Comparison of ENCODE assay signal across 7 cellular contexts in genomic region chr10:129445445-129445844, GRCh38.
"Had no signal": no experiment of that assay in that cellular context is flagged by ENCODE, and none has a peak within 500 bp of the region (broad histone marks: within the 10 kb centered on the region; RNA-seq: fewer than 3 reads in every experiment).

No MANE protein-coding gene starts in this region.

- FAIRE-seq: HepG2 had no signal

- H3K4me1 ChIP-seq: HAP-1 had no signal

- H3K9me3 ChIP-seq: HAP-1 had no signal

- DNase-seq: H7, HFFc6, KBM-7 had no signal

- H3K27ac ChIP-seq: HL-60 had no signal

- H3K4me3 ChIP-seq: GM23338, HAP-1 had no signal

- H3K36me3 ChIP-seq: HAP-1 had no signal

- H2AFZ ChIP-seq: GM23338 had no signal

- H3K4me2 ChIP-seq: GM23338 had no signal
